6 cellular contexts compared by ENCODE assay signal in the genomic region with DNA sequence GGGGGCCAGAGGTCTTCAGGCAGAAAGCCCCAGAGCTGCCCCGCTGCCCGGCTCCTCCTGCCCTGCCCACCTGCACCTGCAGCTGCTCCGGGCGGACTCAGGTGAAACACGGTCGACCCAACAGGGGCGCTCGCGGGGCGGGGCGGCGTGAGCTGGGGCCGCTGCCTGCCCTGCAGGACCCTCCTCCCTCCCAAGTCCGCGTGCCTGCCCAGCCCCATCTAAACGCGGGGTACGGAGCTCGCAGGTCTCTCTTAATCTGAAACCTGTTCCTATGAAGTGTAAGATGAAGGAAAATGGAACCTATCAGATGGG. TPM values are rescaled to one million over a fixed set of nuclear protein-coding genes. Genes with fewer than 3 reads are reported as not detected.
DNase-seq lines count a peak whose midpoint lies in the region; ATAC-seq, FAIRE-seq and TF ChIP-seq lines count a peak whose summit lies in the region.

No MANE protein-coding gene starts in this region.

- H3K27ac ChIP-seq in effector memory CD4-positive, alpha-beta T cell (ENCODE audit: insufficient read depth, low read length, poor library complexity, severe bottlenecking): no peak overlapping the region
- peak overlapping the region in 1 of 2 donors; percentile 93 for H3K27ac ChIP-seq in thoracic aorta
- H3K27ac ChIP-seq in kidney (ENCODE audit: low read depth in 2 of 2, low read length in 2 of 2): no peak overlapping the region

- H3K9me3 Mint-ChIP-seq in activated T-cell treated with anti-CD3 and anti-CD28 coated beads, Interleukin-2, amount 50 U/mL, for 24 hours: no peaks in the 10 kb centered on the region

- peaks cover 35% of the 10 kb centered on the region for H3K36me3 ChIP-seq in effector memory CD4-positive, alpha-beta T cell (ENCODE audit: control insufficient read depth, insufficient read depth, low read length)
- H3K36me3 ChIP-seq in thoracic aorta: peaks cover 27% of the 10 kb centered on the region
- peaks cover 3% of the 10 kb centered on the region in 2 donors for H3K36me3 ChIP-seq in kidney (ENCODE audit: control insufficient read depth in 1 of 2, insufficient read depth in 2 of 2, low read length in 2 of 2)

- DNase-seq in activated T-cell treated with anti-CD3 and anti-CD28 coated beads, Interleukin-2, amount 50 U/mL, for 24 hours: no peak
- DNase-seq in activated T-cell treated with anti-CD3 and anti-CD28 coated beads, Interleukin-2, amount 50 U/mL, for 1 hour: no peak
- no peak for DNase-seq in effector memory CD4-positive, alpha-beta T cell
- DNase-seq in thoracic aorta (ENCODE audit: low spot score) (no peak), kidney (no peak)

- peak overlapping the region; percentile 85 for H3K27ac Mint-ChIP-seq in activated T-cell treated with anti-CD3 and anti-CD28 coated beads, Interleukin-2, amount 50 U/mL, for 24 hours

- ATAC-seq in thoracic aorta (ENCODE audit: insufficient number of reproducible peaks, low FRiP score, low read depth) (no peak), HG02884 (IDR thresholded peaks at IDR 0.05; ENCODE audit: unreplicated experiment) (no peak)

- no peaks in the 10 kb centered on the region for H3K27me3 ChIP-seq in effector memory CD4-positive, alpha-beta T cell (replicated peaks; ENCODE audit: control insufficient read depth, insufficient read depth, low read length, poor library complexity, severe bottlenecking)
- no peaks in the 10 kb centered on the region for H3K27me3 ChIP-seq in thoracic aorta (replicated peaks; ENCODE audit: insufficient read depth)

- H3K4me3 Mint-ChIP-seq in activated T-cell treated with anti-CD3 and anti-CD28 coated beads, Interleukin-2, amount 50 U/mL, for 24 hours: peak overlapping the region; percentile 76

- peaks cover 31% of the 10 kb centered on the region for H3K36me3 Mint-ChIP-seq in activated T-cell treated with anti-CD3 and anti-CD28 coated beads, Interleukin-2, amount 50 U/mL, for 24 hours (ENCODE audit: low read depth)

- no peak for FAIRE-seq in kidney (lab: Jason Lieb, UNC)

- peaks cover 9% of the 10 kb centered on the region for H3K4me1 ChIP-seq in effector memory CD4-positive, alpha-beta T cell (ENCODE audit: control insufficient read depth, insufficient read depth, low read length, poor library complexity, severe bottlenecking)
- peaks cover 8 to 22% of the 10 kb centered on the region in 2 donors for H3K4me1 ChIP-seq in thoracic aorta (ENCODE audit: control insufficient read depth in 1 of 2, low read depth in 2 of 2)
- peaks cover 6 to 11% of the 10 kb centered on the region in 2 donors for H3K4me1 ChIP-seq in kidney (ENCODE audit: control insufficient read depth in 1 of 2, insufficient read depth in 1 of 2, low read depth in 1 of 2, low read length in 2 of 2)

- no peak overlapping the region for H3K9ac ChIP-seq in kidney (ENCODE audit: low read length in 2 of 2)

- H3K9me3 ChIP-seq in effector memory CD4-positive, alpha-beta T cell (ENCODE audit: control insufficient read depth, low read length): no peaks in the 10 kb centered on the region
- H3K9me3 ChIP-seq in thoracic aorta: no peaks in the 10 kb centered on the region
- H3K9me3 ChIP-seq in kidney (ENCODE audit: control insufficient read depth in 1 of 2, low read length in 2 of 2): no peaks in the 10 kb centered on the region

- no peaks in the 10 kb centered on the region for H3K27me3 Mint-ChIP-seq in activated T-cell treated with anti-CD3 and anti-CD28 coated beads, Interleukin-2, amount 50 U/mL, for 24 hours

- intact Hi-C loops in kidney (cut with DNase I): no loop called here

- H3K4me1 Mint-ChIP-seq in activated T-cell treated with anti-CD3 and anti-CD28 coated beads, Interleukin-2, amount 50 U/mL, for 24 hours (ENCODE audit: low read depth): peaks cover 20% of the 10 kb centered on the region

- TF ChIP-seq CTCF in thoracic aorta (IDR thresholded peaks at IDR 0.05) (no peak), kidney (IDR thresholded peaks at IDR 0.05; ENCODE audit: borderline replicate concordance, extremely low read depth, insufficient read depth) (no peak)

- H3K4me3 ChIP-seq in effector memory CD4-positive, alpha-beta T cell (ENCODE audit: insufficient read depth, low read depth, low read length, poor library complexity, severe bottlenecking): peak overlapping the region; percentile 39
- H3K4me3 ChIP-seq in thoracic aorta (peak overlapping the region; percentile 89), kidney (ENCODE audit: low read length in 2 of 2) (no peak overlapping the region)

RNA-seq across cellular contexts. Expression of gene GNPTG, which starts 28.1 kb away (rescaled TPM):
- total RNA-seq in thoracic aorta: 10 to 100 TPM; 67.9 to 69.7 TPM
- 88.7 TPM for total RNA-seq in kidney
- 138 TPM for polyA plus RNA-seq in kidney (ENCODE audit: insufficient read depth, low read depth, low replicate concordance)

RNA-seq across cellular contexts. Expression of gene TSR3, which starts 28.1 kb away (rescaled TPM):
- total RNA-seq in thoracic aorta: 100 to 1,000 TPM in 1 of 2 donors, 10 to 100 TPM in 1; 61.7 to 124 TPM
- 44.8 TPM for total RNA-seq in kidney
- polyA plus RNA-seq in kidney (ENCODE audit: insufficient read depth, low read depth, low replicate concordance): 95.4 TPM

RNA-seq across cellular contexts. Expression of gene UNKL, which starts 34.7 kb away (rescaled TPM):
- 10 to 100 TPM; 22.1 to 42.8 TPM for total RNA-seq in thoracic aorta
- total RNA-seq in kidney: 26.0 TPM
- 5.5 TPM for polyA plus RNA-seq in kidney (ENCODE audit: insufficient read depth, low read depth, low replicate concordance)

RNA-seq across cellular contexts. Expression of gene UQCC4, which starts 40.7 kb away (rescaled TPM):
- total RNA-seq in thoracic aorta (10 to 100 TPM; 15.2 to 19.3 TPM), kidney (13.8 TPM)
- polyA plus RNA-seq in kidney (ENCODE audit: insufficient read depth, low read depth, low replicate concordance): 27.1 TPM

RNA-seq across cellular contexts. Expression of gene BAIAP3, which starts 46.4 kb away (rescaled TPM):
- total RNA-seq in thoracic aorta (10 to 100 TPM in 1 of 2 donors, 1 to 10 TPM in 1; 2.5 to 15.7 TPM), kidney (8.0 TPM)
- polyA plus RNA-seq in kidney (ENCODE audit: insufficient read depth, low read depth, low replicate concordance): 8.2 TPM

Comparison
In these comparisons a context has a peak if more than half of its experiments do, and no peak if none do; other contexts are left out.
1. H3K4me3 ChIP-seq: peak in effector memory CD4-positive, alpha-beta T cell (single experiment) and thoracic aorta (single experiment); none in kidney (0 of 2).